ENCODE assay signal across 19 cellular contexts in the genomic region with DNA sequence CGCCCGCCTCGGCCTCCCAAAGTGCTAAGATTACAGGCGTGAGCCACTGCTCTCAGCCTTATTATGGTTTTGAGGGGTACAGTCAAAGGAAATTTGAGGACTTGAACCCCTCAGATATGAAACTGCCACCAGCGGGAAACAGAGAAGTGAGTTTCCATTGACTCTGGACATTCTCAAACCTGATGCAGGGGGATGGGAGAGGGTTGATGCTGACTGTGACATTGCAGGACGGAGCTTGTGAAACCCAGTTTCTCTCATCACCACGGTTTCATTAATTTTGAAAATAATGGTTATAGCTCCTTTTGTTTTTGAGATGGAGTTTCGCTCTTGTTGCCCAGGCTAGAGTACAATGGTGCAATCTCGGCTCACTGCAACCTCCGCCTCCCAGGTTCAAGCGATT. TPM values are rescaled to one million over a fixed set of nuclear protein-coding genes. Genes with fewer than 3 reads are reported as not detected.
A peak's percentile ranks its signal among the peaks of the same experiment; 100 is the strongest.
DNase-seq lines count a peak whose midpoint lies in the region; ATAC-seq, FAIRE-seq and TF ChIP-seq lines count a peak whose summit lies in the region.
"Had no signal": no experiment of that assay in that cellular context is flagged by ENCODE, and none has a peak within 500 bp of the region (broad histone marks: within the 10 kb centered on the region; RNA-seq: fewer than 3 reads in every experiment).

No MANE protein-coding gene starts in this region.

- CTCF ChIA-PET in GM12878 (lab: Yijun Ruan, JAX), result interaction anchor here (1.2 to 3.6 kb wide), 4 partner anchors 11 to 105 kb away, joined by 3 to 16 read pairs (median 7); no protein-coding TSS in a partner anchor

- peak; percentile 6 for DNase-seq in natural killer cell treated with Interleukin-12 subunit alpha and Interleukin-12 subunit beta and Interleukin-15 and Interleukin-18, amount 100 ng/mL, for 72 hours (ENCODE audit: low spot score)
- DNase-seq in natural killer cell, result no peak
- no peak for DNase-seq in GM12878 (ENCODE audit: low read depth, low spot score)
- DNase-seq in osteocyte (ENCODE audit: extremely low spot score, unreplicated experiment), result no peak
- no peak for DNase-seq in DMS 273 treated with DMSO at 0.1 percent for 48 hours (lab: John Stamatoyannopoulos, UW)
- no peak for DNase-seq in dermis blood vessel endothelial cell
- DNase-seq in NCI-H1417 (lab: John Stamatoyannopoulos, UW), result no peak
- DNase-seq: C1 segment of cervical spinal cord; Caco-2; CD8-positive, alpha-beta T cell; DMS79; EL; GDM1; GM23248; H7; HCEC 1CT had no signal

- H3K27ac ChIP-seq in KMS-11 (peak overlapping the region; percentile 87), GM12878 (ENCODE audit: control insufficient read depth, insufficient read depth) (no peak overlapping the region)
- H3K27ac ChIP-seq: GM23248 had no signal

- H3K9ac ChIP-seq in KMS-11, result peak overlapping the region; percentile 43; the same call in 1 of the 2 replicates
- no peak overlapping the region for H3K9ac ChIP-seq in GM12878 (ENCODE audit: control insufficient read depth, insufficient read depth, low read length)
- H3K9ac ChIP-seq: GM23248 had no signal

- no peak for ATAC-seq in natural killer cell treated with Interleukin-12 subunit alpha and Interleukin-12 subunit beta and Interleukin-15 and Interleukin-18, amount 100 ng/mL, for 72 hours
- ATAC-seq in natural killer cell, result no peak
- peak; percentile 17 for ATAC-seq in GM12878
- ATAC-seq: CD8-positive, alpha-beta T cell had no signal

- TF ChIP-seq CTCF in natural killer cell (IDR thresholded peaks at IDR 0.05), result no peak
- TF ChIP-seq CTCF in KMS-11 (conservative IDR thresholded peaks at IDR 0.05; ENCODE audit: low read depth, low read length), result no peak
- no peak for TF ChIP-seq CTCF in GM12878 (IDR thresholded peaks at IDR 0.05 in 2 of 3, conservative IDR thresholded peaks at IDR 0.05 in 1 of 3; ENCODE audit: control insufficient read depth in 2 of 3, extremely low read depth in 1 of 3, insufficient read depth in 1 of 3, low read depth in 3 of 3, low read length in 3 of 3)
- no peak for TF ChIP-seq CTCF in osteocyte (IDR thresholded peaks at IDR 0.05)

- H4K20me1 ChIP-seq in KMS-11 (ENCODE audit: insufficient read depth) (no peaks in the 10 kb centered on the region), GM12878 (ENCODE audit: control insufficient read depth, insufficient read depth) (no peaks in the 10 kb centered on the region)

- H2AFZ ChIP-seq in KMS-11 (ENCODE audit: low read depth), result no peak overlapping the region
- no peak overlapping the region for H2AFZ ChIP-seq in GM12878 (ENCODE audit: control insufficient read depth, low read depth, low read length)
- H2AFZ ChIP-seq: GM23248 had no signal

- no peak overlapping the region for H3K4me3 Mint-ChIP-seq in natural killer cell treated with Interleukin-12 subunit alpha and Interleukin-12 subunit beta and Interleukin-15 and Interleukin-18, amount 100 ng/mL, for 72 hours
- H3K4me3 Mint-ChIP-seq in natural killer cell (no peak overlapping the region), osteocyte (ENCODE audit: unreplicated experiment) (no peak overlapping the region)
- H3K4me3 Mint-ChIP-seq: CD8-positive, alpha-beta T cell had no signal

- BruUV-seq in GM12878 (replicated peaks; lab: Mats Ljungman, UMichigan), result no TSS peak

- H3K4me1 ChIP-seq in KMS-11 (ENCODE audit: low read depth, poor library complexity, severe bottlenecking) (peaks cover 81% of the 10 kb centered on the region), GM12878 (ENCODE audit: control insufficient read depth, insufficient read depth, low read length) (peaks cover 13% of the 10 kb centered on the region)
- H3K4me1 ChIP-seq: Caco-2 had no signal

- H3K79me2 ChIP-seq in KMS-11 (ENCODE audit: insufficient read depth, low read depth), result no peaks in the 10 kb centered on the region
- H3K79me2 ChIP-seq in GM12878 (ENCODE audit: control insufficient read depth, insufficient read depth, low read length), result no peaks in the 10 kb centered on the region; the same call in 1 of the 2 replicates

- no peaks in the 10 kb centered on the region for H3K9me3 ChIP-seq in GM12878 (replicated peaks; ENCODE audit: control insufficient read depth, insufficient read depth, low read length)
- H3K9me3 ChIP-seq: Caco-2 had no signal

- no peak for TF ChIP-seq POLR2A in GM12878 (IDR thresholded peaks at IDR 0.05; ENCODE audit: low read depth, low read length)

- in situ Hi-C loops in GM12878 (cut with MboI), result loop anchor here (5.0 kb wide), 1 partner anchor 103 kb away; no protein-coding TSS in a partner anchor

- no peak overlapping the region for H3K27ac Mint-ChIP-seq in natural killer cell treated with Interleukin-12 subunit alpha and Interleukin-12 subunit beta and Interleukin-15 and Interleukin-18, amount 100 ng/mL, for 72 hours
- H3K27ac Mint-ChIP-seq in natural killer cell (no peak overlapping the region), osteocyte (ENCODE audit: unreplicated experiment) (peak overlapping the region; percentile 18)

- RAD21 ChIA-PET in GM12878 (lab: Charles Lee; ENCODE audit: unreplicated experiment), result interaction anchor here (0.7 to 2.6 kb wide), 6 partner anchors 12 to 132 kb away, joined by 3 to 18 read pairs (median 4); no protein-coding TSS in a partner anchor

- TF ChIP-seq RAD21 in GM12878 (IDR thresholded peaks at IDR 0.05; ENCODE audit: insufficient read depth, low read depth, low read length), result no peak

- FAIRE-seq in GM12878 (lab: Jason Lieb, UNC), result no peak
- FAIRE-seq: GM12891, H1 had no signal

- 93% methylated on average over 11 of the region's 11 CpGs for WGBS in GM12878 (ENCODE audit: insufficient coverage, insufficient replicate concordance, low lambda C conversion rate, missing lambda C conversion rate)

- H3K4me3 ChIP-seq in KMS-11 (IDR thresholded peaks at IDR 0.05; ENCODE audit: insufficient read depth, low read depth, low read length), result no peak overlapping the region
- H3K4me3 ChIP-seq in GM12878, result no peak overlapping the region
- H3K4me3 ChIP-seq: GM23248 had no signal

- H3K27me3 ChIP-seq in KMS-11 (ENCODE audit: insufficient read depth, low read depth), result no peaks in the 10 kb centered on the region
- no peaks in the 10 kb centered on the region for H3K27me3 ChIP-seq in GM12878 (replicated peaks in 1 of 2; ENCODE audit: control insufficient read depth in 2 of 2, insufficient read depth in 2 of 2, low read length in 1 of 2)

- H3K27me3 Mint-ChIP-seq in natural killer cell treated with Interleukin-12 subunit alpha and Interleukin-12 subunit beta and Interleukin-15 and Interleukin-18, amount 100 ng/mL, for 72 hours, result no peaks in the 10 kb centered on the region
- H3K27me3 Mint-ChIP-seq in natural killer cell (ENCODE audit: low read depth in 2 of 2), result no peaks in the 10 kb centered on the region
- no peaks in the 10 kb centered on the region for H3K27me3 Mint-ChIP-seq in osteocyte (ENCODE audit: unreplicated experiment)

- POLR2A ChIA-PET in GM12878 (lab: Charles Lee), result interaction anchor here (1.1 to 1.2 kb wide), 2 partner anchors 15 to 60 kb away, joined by 3 to 5 read pairs; no protein-coding TSS in a partner anchor

- SMC1A ChIA-PET in GM12878 (lab: Charles Lee; ENCODE audit: uncharacterized antibody, unreplicated experiment), result interaction anchor here (0.7 to 10.6 kb wide), 17 partner anchors 9 to 129 kb away, joined by 3 to 166 read pairs (median 4); no protein-coding TSS in a partner anchor

- peaks cover 0 to 9% of the 10 kb centered on the region in 2 donors for H3K4me1 Mint-ChIP-seq in natural killer cell treated with Interleukin-12 subunit alpha and Interleukin-12 subunit beta and Interleukin-15 and Interleukin-18, amount 100 ng/mL, for 72 hours (ENCODE audit: low read depth in 2 of 2)
- H3K4me1 Mint-ChIP-seq in natural killer cell (peaks cover 0 to 6% of the 10 kb centered on the region in 2 donors), osteocyte (ENCODE audit: unreplicated experiment) (peaks cover 21% of the 10 kb centered on the region)

- H3K36me3 Mint-ChIP-seq in natural killer cell treated with Interleukin-12 subunit alpha and Interleukin-12 subunit beta and Interleukin-15 and Interleukin-18, amount 100 ng/mL, for 72 hours, result no peaks in the 10 kb centered on the region
- H3K36me3 Mint-ChIP-seq in natural killer cell (peaks cover 6% of the 10 kb centered on the region), osteocyte (ENCODE audit: unreplicated experiment) (peaks cover 9% of the 10 kb centered on the region)

- no peaks in the 10 kb centered on the region for H3K36me3 ChIP-seq in KMS-11 (ENCODE audit: insufficient read depth)
- H3K36me3 ChIP-seq in GM12878 (ENCODE audit: control insufficient read depth in 2 of 2, insufficient read depth in 2 of 2, low read length in 1 of 2), result peaks cover 3 to 7% of the 10 kb centered on the region in 2 experiments; a peak in 3 of 4 replicates

- H3K4me2 ChIP-seq in KMS-11 (peak overlapping the region; percentile 68), GM12878 (ENCODE audit: control insufficient read depth, insufficient read depth) (no peak overlapping the region)

- intact Hi-C loops in natural killer cell (cut with micrococcal nuclease) (no loop called here), GM12878 (cut with micrococcal nuclease; ENCODE audit: unreplicated experiment) (no loop called here)

- TF ChIP-seq EP300 in GM12878 (IDR thresholded peaks at IDR 0.05; ENCODE audit: borderline replicate concordance in 1 of 2, control insufficient read depth in 1 of 2, low read depth in 2 of 2, low read length in 2 of 2), result no peak

- no peaks in the 10 kb centered on the region for H3K9me3 Mint-ChIP-seq in natural killer cell treated with Interleukin-12 subunit alpha and Interleukin-12 subunit beta and Interleukin-15 and Interleukin-18, amount 100 ng/mL, for 72 hours
- H3K9me3 Mint-ChIP-seq in natural killer cell, result no peaks in the 10 kb centered on the region
- H3K9me3 Mint-ChIP-seq in osteocyte (ENCODE audit: unreplicated experiment), result no peaks in the 10 kb centered on the region
- H3K9me3 Mint-ChIP-seq: CD8-positive, alpha-beta T cell had no signal

RNA-seq across cellular contexts. Expression of a gene that starts 18.2 kb away (rescaled TPM):
- 10 to 100 TPM; 15.8 to 24.4 TPM for total RNA-seq in natural killer cell treated with Interleukin-12 subunit alpha and Interleukin-12 subunit beta and Interleukin-15 and Interleukin-18, amount 100 ng/mL, for 72 hours
- total RNA-seq in natural killer cell (1 to 10 TPM; 6.7 to 9.2 (median 6.9) TPM), GM12878 (2014; rRNA removed) (8.1 and 8.5 TPM in 2 replicates), GM12878 (2014; rRNA removed; fragmentation: Illumina TruSeq; extraction: Trizol) (15.7 and 16.6 TPM in 2 replicates), GM12878 (2021) (20.1 and 21.5 TPM in 2 replicates), osteocyte (10.3 and 10.6 TPM in 2 replicates), dermis blood vessel endothelial cell (4.1 and 9.9 TPM in 2 replicates)
- total RNA-seq in GM12878 (2013; cell fraction: nucleolus; rRNA removed), result 32.9 and 35.0 TPM in 2 replicates
- 8.7 TPM for polyA plus RNA-seq in GM12878 (2011; ENCODE audit: low read depth)
- polyA plus RNA-seq in GM12878 (2011; rRNA removed) (14.4 and 19.6 TPM in 2 replicates), GM12878 (2014; fragmentation: Illumina TruSeq; extraction: Trizol) (20.3 and 25.3 TPM in 2 replicates), GM12878 (2014; fragmentation: Nextera tagmentation; extraction: Ambion mirVana) (1 to 10 TPM; 6.2 to 9.5 TPM), GM12878 (2014; rRNA removed) (9.9 and 10.7 TPM in 2 replicates), GM12878 (2016; fragmentation: Nextera tagmentation; extraction: Ambion mirVana) (1 to 10 TPM; 8.4 to 9.0 TPM)
- polyA plus RNA-seq in GM12878 (2011; cell fraction: cytosol; rRNA removed), result 7.8 and 8.0 TPM in 2 replicates
- polyA plus RNA-seq in GM12878 (2011; cell fraction: nucleus; rRNA removed), result 12.2 and 14.9 TPM in 2 replicates
- polyA plus RNA-seq in GM12878 (2012), result 9.4 and 12.6 TPM in 2 replicates
- 12.3 and 14.2 TPM in 2 replicates for polyA minus RNA-seq in GM12878 (2011; rRNA and poly(A)+ RNA removed)
- 8.2 and 9.4 TPM in 2 replicates for polyA minus RNA-seq in GM12878 (2011; cell fraction: cytosol; rRNA and poly(A)+ RNA removed)
- polyA minus RNA-seq in GM12878 (2011; cell fraction: nucleus; rRNA and poly(A)+ RNA removed), result 5.9 and 10.3 TPM in 2 replicates

RNA-seq across cellular contexts. Expression of a gene that starts 50.1 kb away (rescaled TPM):
- 10 to 100 TPM; 58.3 to 60.0 TPM for total RNA-seq in natural killer cell treated with Interleukin-12 subunit alpha and Interleukin-12 subunit beta and Interleukin-15 and Interleukin-18, amount 100 ng/mL, for 72 hours
- total RNA-seq in natural killer cell (100 to 1,000 TPM in 1 of 3 donors, 10 to 100 TPM in 2; 88.4 to 125 (median 91.0) TPM), GM12878 (2014; rRNA removed) (21.9 and 23.4 TPM in 2 replicates), GM12878 (2014; rRNA removed; fragmentation: Illumina TruSeq; extraction: Trizol) (42.8 and 43.5 TPM in 2 replicates), GM12878 (2021) (45.8 and 46.9 TPM in 2 replicates), osteocyte (66.5 and 68.2 TPM in 2 replicates), dermis blood vessel endothelial cell (22.6 and 33.6 TPM in 2 replicates)
- total RNA-seq in GM12878 (2013; cell fraction: nucleolus; rRNA removed), result 46.3 and 52.5 TPM in 2 replicates
- polyA plus RNA-seq in GM12878 (2011; ENCODE audit: low read depth), result 27.8 TPM
- polyA plus RNA-seq in GM12878 (2011; rRNA removed) (49.8 and 66.3 TPM in 2 replicates), GM12878 (2014; fragmentation: Illumina TruSeq; extraction: Trizol) (91.1 and 120 TPM in 2 replicates), GM12878 (2014; fragmentation: Nextera tagmentation; extraction: Ambion mirVana) (10 to 100 TPM; 20.8 to 37.1 TPM), GM12878 (2014; rRNA removed) (90.8 and 97.2 TPM in 2 replicates), GM12878 (2016; fragmentation: Nextera tagmentation; extraction: Ambion mirVana) (100 to 1,000 TPM; 115 to 121 TPM)
- 34.9 and 37.1 TPM in 2 replicates for polyA plus RNA-seq in GM12878 (2011; cell fraction: cytosol; rRNA removed)
- polyA plus RNA-seq in GM12878 (2011; cell fraction: nucleus; rRNA removed), result 29.6 and 33.9 TPM in 2 replicates
- polyA plus RNA-seq in GM12878 (2012), result 35.1 and 42.7 TPM in 2 replicates
- 15.6 and 17.9 TPM in 2 replicates for polyA minus RNA-seq in GM12878 (2011; rRNA and poly(A)+ RNA removed)
- polyA minus RNA-seq in GM12878 (2011; cell fraction: cytosol; rRNA and poly(A)+ RNA removed), result 23.9 and 26.9 TPM in 2 replicates
- polyA minus RNA-seq in GM12878 (2011; cell fraction: nucleus; rRNA and poly(A)+ RNA removed), result 10.9 and 12.7 TPM in 2 replicates

RNA-seq across cellular contexts. Expression of a gene that starts 59.2 kb away (rescaled TPM):
- 10 to 100 TPM; 20.8 to 24.2 TPM for total RNA-seq in natural killer cell treated with Interleukin-12 subunit alpha and Interleukin-12 subunit beta and Interleukin-15 and Interleukin-18, amount 100 ng/mL, for 72 hours
- total RNA-seq in natural killer cell (10 to 100 TPM; 23.5 to 29.2 (median 23.8) TPM), GM12878 (2014; rRNA removed) (39.2 and 46.4 TPM in 2 replicates), GM12878 (2014; rRNA removed; fragmentation: Illumina TruSeq; extraction: Trizol) (51.8 and 53.8 TPM in 2 replicates), GM12878 (2021) (24.7 and 24.8 TPM in 2 replicates), osteocyte (26.0 and 26.2 TPM in 2 replicates), dermis blood vessel endothelial cell (45.3 and 53.8 TPM in 2 replicates)
- 17.8 and 22.3 TPM in 2 replicates for total RNA-seq in GM12878 (2013; cell fraction: nucleolus; rRNA removed)
- polyA plus RNA-seq in GM12878 (2011; ENCODE audit: low read depth), result 13.5 TPM
- polyA plus RNA-seq in GM12878 (2011; rRNA removed) (27.2 and 33.6 TPM in 2 replicates), GM12878 (2014; fragmentation: Illumina TruSeq; extraction: Trizol) (41.1 and 50.1 TPM in 2 replicates), GM12878 (2014; fragmentation: Nextera tagmentation; extraction: Ambion mirVana) (10 to 100 TPM; 15.1 to 17.8 TPM), GM12878 (2014; rRNA removed) (30.1 and 30.8 TPM in 2 replicates), GM12878 (2016; fragmentation: Nextera tagmentation; extraction: Ambion mirVana) (10 to 100 TPM; 18.5 to 21.7 TPM)
- 18.8 and 19.8 TPM in 2 replicates for polyA plus RNA-seq in GM12878 (2011; cell fraction: cytosol; rRNA removed)
- polyA plus RNA-seq in GM12878 (2011; cell fraction: nucleus; rRNA removed), result 11.3 and 15.2 TPM in 2 replicates
- polyA plus RNA-seq in GM12878 (2012), result 21.3 and 22.1 TPM in 2 replicates
- polyA minus RNA-seq in GM12878 (2011; rRNA and poly(A)+ RNA removed), result 21.9 and 26.7 TPM in 2 replicates
- 10.8 and 12.8 TPM in 2 replicates for polyA minus RNA-seq in GM12878 (2011; cell fraction: cytosol; rRNA and poly(A)+ RNA removed)
- 6.0 and 10.4 TPM in 2 replicates for polyA minus RNA-seq in GM12878 (2011; cell fraction: nucleus; rRNA and poly(A)+ RNA removed)
